ENCODE assay signal across 24 cellular contexts in genomic region chr2:197782121-197782520, GRCh38. TPM values are rescaled to one million over a fixed set of nuclear protein-coding genes. Genes with fewer than 3 reads are reported as not detected.
"Had no signal": no experiment of that assay in that cellular context is flagged by ENCODE, and none has a peak within 500 bp of the region (broad histone marks: within the 10 kb centered on the region; RNA-seq: fewer than 3 reads in every experiment).

No MANE protein-coding gene starts in this region.

- H3K4me3 ChIP-seq: esophagus muscularis mucosa, left lung, neural progenitor cell, transverse colon, uterus had no signal

- H3K27ac Mint-ChIP-seq: activated CD4-positive, alpha-beta T cell treated with anti-CD3 and anti-CD28 coated beads, Interleukin-2, amount 10 ng/mL, durations not matched to agents 24 days and 14 days; activated CD8-positive, alpha-beta T cell treated with anti-CD3 and anti-CD28 coated beads for 36 hours; activated naive CD8-positive, alpha-beta T cell treated with anti-CD3 and anti-CD28 coated beads for 36 hours; naive thymus-derived CD8-positive, alpha-beta T cell; neural progenitor cell; T-cell had no signal

- H3K9me3 ChIP-seq: esophagus muscularis mucosa, transverse colon, uterus had no signal

- H2AFZ ChIP-seq: neural progenitor cell had no signal

- H3K9ac ChIP-seq: neural progenitor cell had no signal

- ATAC-seq: activated CD8-positive, alpha-beta T cell treated with anti-CD3 and anti-CD28 coated beads for 36 hours; left lung; naive thymus-derived CD8-positive, alpha-beta T cell; T-cell had no signal

- H3K4me3 Mint-ChIP-seq: activated CD4-positive, alpha-beta T cell treated with anti-CD3 and anti-CD28 coated beads, Interleukin-2, amount 10 ng/mL, durations not matched to agents 24 days and 14 days; activated CD8-positive, alpha-beta T cell treated with anti-CD3 and anti-CD28 coated beads for 36 hours; activated naive CD8-positive, alpha-beta T cell treated with anti-CD3 and anti-CD28 coated beads for 36 hours; naive thymus-derived CD8-positive, alpha-beta T cell; neural progenitor cell; T-cell had no signal

- H3K36me3 Mint-ChIP-seq: activated naive CD8-positive, alpha-beta T cell treated with anti-CD3 and anti-CD28 coated beads for 36 hours; naive thymus-derived CD8-positive, alpha-beta T cell; neural progenitor cell; T-cell had no signal

- H3K9me3 Mint-ChIP-seq: activated CD4-positive, alpha-beta T cell treated with anti-CD3 and anti-CD28 coated beads, Interleukin-2, amount 10 ng/mL, durations not matched to agents 24 days and 14 days; activated naive CD8-positive, alpha-beta T cell treated with anti-CD3 and anti-CD28 coated beads for 36 hours; naive thymus-derived CD8-positive, alpha-beta T cell; neural progenitor cell; T-cell had no signal

- DNase-seq: activated CD4-positive, alpha-beta T cell treated with anti-CD3 and anti-CD28 coated beads, Interleukin-2, amount 10 ng/mL, durations not matched to agents 24 days and 14 days; activated CD8-positive, alpha-beta T cell treated with anti-CD3 and anti-CD28 coated beads for 36 hours; activated naive CD4-positive, alpha-beta T cell treated with Interleukin-2 at 50 U/mL for 16 hours; activated naive CD8-positive, alpha-beta T cell treated with anti-CD3 and anti-CD28 coated beads for 36 hours; activated T-cell treated with anti-CD3 and anti-CD28 coated beads, Interleukin-2, amount 50 U/mL, for 1 hour; central memory CD4-positive, alpha-beta T cell; dermis blood vessel endothelial cell; effector CD8-positive, alpha-beta T cell; hippocampal formation; kidney glomerular epithelial cell; left lung; naive thymus-derived CD8-positive, alpha-beta T cell; stimulated activated CD4-positive, alpha-beta T cell treated with anti-CD3 and anti-CD28 coated beads, Interleukin-4, amount 100 ng/mL, for 4 hours; T-cell; transverse colon; uterus had no signal

- H3K4me1 ChIP-seq: neural progenitor cell had no signal

- H3K4me1 Mint-ChIP-seq: activated naive CD8-positive, alpha-beta T cell treated with anti-CD3 and anti-CD28 coated beads for 36 hours; neural progenitor cell had no signal

- H3K27ac ChIP-seq: esophagus muscularis mucosa, left lung, neural progenitor cell, transverse colon, uterus had no signal

- H3K36me3 ChIP-seq: esophagus muscularis mucosa, left lung, neural progenitor cell, transverse colon, uterus had no signal

- FAIRE-seq: astrocyte, frontal cortex had no signal

- H3K4me2 ChIP-seq: neural progenitor cell had no signal

RNA-seq across cellular contexts. Expression of gene BOLL, which starts 3.0 kb away (rescaled TPM):
- total RNA-seq: activated CD4-positive, alpha-beta T cell treated with anti-CD3 and anti-CD28 coated beads, Interleukin-2, amount 10 ng/mL, durations not matched to agents 24 days and 14 days; activated CD8-positive, alpha-beta T cell treated with anti-CD3 and anti-CD28 coated beads for 36 hours; activated naive CD8-positive, alpha-beta T cell treated with anti-CD3 and anti-CD28 coated beads for 36 hours; astrocyte; dermis blood vessel endothelial cell; esophagus muscularis mucosa; frontal cortex; left lung; lung microvascular endothelial cell; naive thymus-derived CD8-positive, alpha-beta T cell; omental fat pad; posterior vena cava; T-cell; temporal lobe; transverse colon; uterus had no signal
- polyA plus RNA-seq: naive thymus-derived CD8-positive, alpha-beta T cell had no signal
